Comparison of ENCODE assay signal across 8 cellular contexts in the genomic region with DNA sequence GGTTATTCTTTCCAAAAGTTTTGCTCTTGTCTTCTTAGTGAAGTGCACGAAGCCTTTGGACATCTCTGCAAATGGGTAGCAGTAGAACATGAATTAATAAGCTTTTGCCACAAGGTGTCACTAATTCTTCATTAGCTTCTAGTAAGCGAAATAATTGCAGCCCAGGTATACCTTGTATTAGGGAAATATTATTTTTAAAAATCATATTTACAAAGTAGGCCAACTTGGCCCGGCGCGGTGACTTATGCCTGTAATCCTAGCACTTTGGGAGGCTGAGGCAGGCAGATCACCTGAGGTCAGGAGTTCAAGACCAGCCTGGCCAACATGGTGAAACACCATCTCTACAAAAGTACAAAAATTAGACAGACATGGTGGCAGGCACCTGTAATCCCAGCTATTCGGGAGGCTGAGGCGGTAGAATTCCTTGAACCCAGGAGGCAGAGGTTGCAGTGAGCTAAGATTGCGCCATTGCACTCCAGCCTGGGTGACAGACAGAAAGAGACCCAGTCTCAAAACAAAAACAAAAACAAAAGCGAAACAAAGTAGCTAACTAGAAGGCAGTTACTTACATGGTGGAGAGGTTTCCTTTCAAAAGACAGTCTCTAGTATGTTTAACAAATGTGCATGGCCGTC. TPM values are rescaled to one million over a fixed set of nuclear protein-coding genes. Genes with fewer than 3 reads are reported as not detected.
DNase-seq lines count a peak whose midpoint lies in the region; ATAC-seq and TF ChIP-seq lines count a peak whose summit lies in the region.

No MANE protein-coding gene starts in this region.

- H4K20me1 ChIP-seq in DND-41 (ENCODE audit: insufficient read depth, low read length) (no peaks in the 10 kb centered on the region), MM.1S (ENCODE audit: insufficient read depth, low read length) (no peaks in the 10 kb centered on the region)

- ATAC-seq in DND-41 (ENCODE audit: insufficient read depth, low read depth) (peak; percentile 73), GM19452 (IDR thresholded peaks at IDR 0.05; ENCODE audit: unreplicated experiment) (peak; percentile 69)
- peak; percentile 51 to 58 for ATAC-seq in activated T-cell treated with anti-CD3 and anti-CD28 coated beads, Interleukin-2, amount 50 U/mL, for 72 hours (replicated peaks in 1 of 2)

- H3K27me3 Mint-ChIP-seq in activated T-cell treated with anti-CD3 and anti-CD28 coated beads, Interleukin-2, amount 50 U/mL, for 72 hours (ENCODE audit: low read depth) = no peaks in the 10 kb centered on the region
- H3K27me3 Mint-ChIP-seq in immature natural killer cell (ENCODE audit: low read depth in 3 of 3) = peaks cover 0 to 3% (median 0%) of the 10 kb centered on the region in 3 donors

- DNase-seq in DND-41 (no peak), MM.1S (peak; percentile 60), immature natural killer cell (peak; percentile 52 to 65 (median 60)), vagina (ENCODE audit: extremely low spot score in 2 of 2) (no peak), HuH-7 (ENCODE audit: low spot score) (no peak), NCI-H2081 (lab: John Stamatoyannopoulos, UW) (no peak)
- DNase-seq in activated T-cell treated with anti-CD3 and anti-CD28 coated beads, Interleukin-2, amount 50 U/mL, for 72 hours = no peak

- H3K79me2 ChIP-seq in DND-41 (ENCODE audit: insufficient read depth, low read length) (no peaks in the 10 kb centered on the region), MM.1S (ENCODE audit: low read length) (no peaks in the 10 kb centered on the region)

- peak overlapping the region; percentile 13 for H3K27ac Mint-ChIP-seq in activated T-cell treated with anti-CD3 and anti-CD28 coated beads, Interleukin-2, amount 50 U/mL, for 72 hours
- H3K27ac Mint-ChIP-seq in immature natural killer cell = peak overlapping the region; percentile 67 to 93 (median 88)

- intact Hi-C loops in vagina (cut with DNase I) = no loop called here

- H3K27me3 ChIP-seq in DND-41 (ENCODE audit: insufficient read depth, low read length, poor library complexity) (no peaks in the 10 kb centered on the region), MM.1S (replicated peaks; ENCODE audit: insufficient read depth, low read length) (no peaks in the 10 kb centered on the region), vagina (no peaks in the 10 kb centered on the region)

- H3K4me1 ChIP-seq in DND-41 (ENCODE audit: insufficient read depth, low read length) (no peaks in the 10 kb centered on the region), MM.1S (ENCODE audit: low read length) (no peaks in the 10 kb centered on the region), vagina (no peaks in the 10 kb centered on the region)

- no peaks in the 10 kb centered on the region for H3K9me3 Mint-ChIP-seq in activated T-cell treated with anti-CD3 and anti-CD28 coated beads, Interleukin-2, amount 50 U/mL, for 72 hours
- H3K9me3 Mint-ChIP-seq in immature natural killer cell = no peaks in the 10 kb centered on the region

- H3K4me3 Mint-ChIP-seq in activated T-cell treated with anti-CD3 and anti-CD28 coated beads, Interleukin-2, amount 50 U/mL, for 72 hours = peak overlapping the region; percentile 34 to 44
- peak overlapping the region; percentile 57 to 86 (median 76) for H3K4me3 Mint-ChIP-seq in immature natural killer cell

- H3K4me1 Mint-ChIP-seq in activated T-cell treated with anti-CD3 and anti-CD28 coated beads, Interleukin-2, amount 50 U/mL, for 72 hours (ENCODE audit: low read depth) = peaks cover 39% of the 10 kb centered on the region
- peaks cover 23 to 36% of the 10 kb centered on the region in 2 donors for H3K4me1 Mint-ChIP-seq in immature natural killer cell

- no peak overlapping the region for H3K9ac ChIP-seq in DND-41 (ENCODE audit: low read depth, low read length)
- peak overlapping the region; percentile 31; the same call in 1 of the 2 replicates for H3K9ac ChIP-seq in MM.1S (ENCODE audit: low read length)

- no peak overlapping the region for H2AFZ ChIP-seq in DND-41 (ENCODE audit: low read depth, low read length)
- H2AFZ ChIP-seq in MM.1S (ENCODE audit: low read length) = peak overlapping the region; percentile 80

- peak; percentile 69 for TF ChIP-seq CTCF in DND-41 (IDR thresholded peaks at IDR 0.05; ENCODE audit: borderline replicate concordance, extremely low read depth, low read length, poor library complexity, severe bottlenecking)
- TF ChIP-seq CTCF in MM.1S (IDR thresholded peaks at IDR 0.05; ENCODE audit: low read length) = peak; percentile 42
- peak; percentile 6 to 41 (median 29) for TF ChIP-seq CTCF in vagina (IDR thresholded peaks at IDR 0.05)

- H3K4me2 ChIP-seq in DND-41 (ENCODE audit: insufficient read depth, low read length) (no peak overlapping the region), MM.1S (ENCODE audit: low read depth, low read length) (peak overlapping the region; percentile 57)

- no peak overlapping the region for H3K27ac ChIP-seq in DND-41 (ENCODE audit: low read length)
- no peak overlapping the region; the same call in 1 of the 2 replicates for H3K27ac ChIP-seq in MM.1S (ENCODE audit: low read length)
- no peak overlapping the region for H3K27ac ChIP-seq in vagina

- no peaks in the 10 kb centered on the region for H3K36me3 Mint-ChIP-seq in activated T-cell treated with anti-CD3 and anti-CD28 coated beads, Interleukin-2, amount 50 U/mL, for 72 hours (ENCODE audit: insufficient read depth in 2 of 2)
- peaks cover 0 to 13% (median 4%) of the 10 kb centered on the region in 3 donors for H3K36me3 Mint-ChIP-seq in immature natural killer cell

- no peaks in the 10 kb centered on the region for H3K9me2 ChIP-seq in MM.1S (replicated peaks; ENCODE audit: insufficient read depth, low read length)

- H3K36me3 ChIP-seq in DND-41 (ENCODE audit: insufficient read depth, low read length) (no peaks in the 10 kb centered on the region), MM.1S (replicated peaks; ENCODE audit: insufficient read depth, low read length) (no peaks in the 10 kb centered on the region), vagina (no peaks in the 10 kb centered on the region)

- no peak for TF ChIP-seq POLR2A in vagina (IDR thresholded peaks at IDR 0.05)

- H3K9me3 ChIP-seq in DND-41 (ENCODE audit: insufficient read depth, low read length, severe bottlenecking) (no peaks in the 10 kb centered on the region), MM.1S (replicated peaks; ENCODE audit: insufficient read depth, low read length) (no peaks in the 10 kb centered on the region), vagina (no peaks in the 10 kb centered on the region)

- H3K4me3 ChIP-seq in DND-41 (ENCODE audit: low read depth in 1 of 2, low read length in 2 of 2) = no peak overlapping the region
- peak overlapping the region; percentile 53 for H3K4me3 ChIP-seq in MM.1S (ENCODE audit: low read length)
- no peak overlapping the region for H3K4me3 ChIP-seq in vagina

- no peaks in the 10 kb centered on the region for H3F3A ChIP-seq in MM.1S (ENCODE audit: insufficient read depth, low read length)

RNA-seq across cellular contexts. Expression of a gene that starts 8.8 kb away (rescaled TPM):
- 1 to 10 TPM; 6.1 to 6.3 TPM for total RNA-seq in activated T-cell treated with anti-CD3 and anti-CD28 coated beads, Interleukin-2, amount 50 U/mL, for 72 hours
- polyA plus RNA-seq in immature natural killer cell = 1 to 10 TPM in 2 of 3 donors, not detected in 1; 2.0 to 3.1 TPM
- 14.5 TPM for total RNA-seq in vagina

RNA-seq across cellular contexts. Expression of a gene that starts 36.0 kb away (rescaled TPM):
- 10 to 100 TPM; 34.6 to 56.1 TPM for total RNA-seq in activated T-cell treated with anti-CD3 and anti-CD28 coated beads, Interleukin-2, amount 50 U/mL, for 72 hours
- 100 to 1,000 TPM in 1 of 3 donors, 10 to 100 TPM in 2; 63.6 to 114 (median 84.4) TPM for polyA plus RNA-seq in immature natural killer cell
- total RNA-seq in vagina = 8.1 TPM

Comparison
In these comparisons a context has a peak if more than half of its experiments do, and no peak if none do; other contexts are left out.
1. DNase-seq: peak in MM.1S (single experiment) and immature natural killer cell (3 of 3); none in DND-41 (single experiment), activated T-cell treated with anti-CD3 and anti-CD28 coated beads, Interleukin-2, amount 50 U/mL, for 72 hours (0 of 2), vagina (0 of 2), HuH-7 (single experiment) and NCI-H2081 (0 of 2).
2. Peak in every context shown above with its lines, with median percentiles within 50 percentile points of each other: ATAC-seq and CTCF ChIP-seq.